1 cellular context compared by ENCODE assay signal in the genomic region with DNA sequence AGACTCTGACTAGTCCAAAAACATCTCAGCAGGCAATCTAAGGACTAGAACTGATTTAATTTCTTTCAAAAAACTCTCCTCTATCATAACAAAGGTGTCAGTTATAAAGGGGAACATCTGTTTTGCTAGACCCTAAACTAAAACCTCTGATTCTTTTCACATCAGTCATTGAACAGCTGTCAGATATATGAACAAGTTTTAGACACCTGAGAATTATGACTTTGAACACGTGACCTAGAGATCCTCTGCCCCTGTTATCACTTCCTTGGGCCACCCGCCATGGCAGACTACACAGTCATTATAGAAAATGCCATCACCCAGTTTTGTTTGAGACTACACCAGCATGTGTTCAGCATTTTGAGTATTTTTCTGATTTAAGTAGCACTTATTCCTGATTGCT.
TF ChIP-seq lines count a peak whose summit lies in the region.

No MANE protein-coding gene starts in this region.

TF ChIP-seq in IMR-90, 13 proteins besides CTCF, POLR2A, EP300 and RAD21:
- no peak for TF ChIP-seq FOS (IDR thresholded peaks at IDR 0.05; ENCODE audit: low read depth, low read length)
- no peak for TF ChIP-seq SMC3 (IDR thresholded peaks at IDR 0.05; ENCODE audit: low read depth, low read length)
